18 cellular contexts compared by ENCODE assay signal in the genomic region with DNA sequence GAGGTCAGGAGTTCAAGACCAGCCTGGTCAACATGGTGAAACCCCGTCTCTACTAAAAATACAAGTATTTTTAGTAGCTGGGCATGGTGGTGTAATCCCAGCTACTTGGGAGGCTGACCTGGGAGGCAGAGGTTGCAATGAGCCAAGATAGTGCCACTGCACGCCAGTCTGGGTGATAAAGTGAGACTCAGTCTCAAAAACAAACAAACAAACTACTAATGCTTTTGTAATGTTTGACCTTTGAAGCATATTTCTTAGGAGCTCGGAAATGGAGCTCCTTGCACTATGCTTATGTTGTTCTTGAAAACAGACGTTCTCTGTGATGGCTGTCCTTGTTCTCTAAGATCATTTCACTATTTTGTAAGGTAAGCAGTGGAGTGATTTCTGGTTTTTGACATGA. TPM values are rescaled to one million over a fixed set of nuclear protein-coding genes. Genes with fewer than 3 reads are reported as not detected.
DNase-seq lines count a peak whose midpoint lies in the region; ATAC-seq and TF ChIP-seq lines count a peak whose summit lies in the region.
"Had no signal": no experiment of that assay in that cellular context is flagged by ENCODE, and none has a peak within 500 bp of the region (broad histone marks: within the 10 kb centered on the region; RNA-seq: fewer than 3 reads in every experiment).

No MANE protein-coding gene starts in this region.

- in situ Hi-C loops in brain microvascular endothelial cell (cut with HindIII; ENCODE audit: low pct_ligation_motif_present, low sequenced_read_pairs), result no loop called here

- no peak overlapping the region for H3K4me3 Mint-ChIP-seq in osteocyte (ENCODE audit: unreplicated experiment)

- H3K27me3 Mint-ChIP-seq in osteocyte (ENCODE audit: unreplicated experiment), result no peaks in the 10 kb centered on the region

- peaks cover 4% of the 10 kb centered on the region for H3K9me3 Mint-ChIP-seq in osteocyte (ENCODE audit: unreplicated experiment)

- no peak for ATAC-seq in GM18519 (IDR thresholded peaks at IDR 0.05; ENCODE audit: low FRiP score, unreplicated experiment)
- no peak for ATAC-seq in activated CD4-positive, CD25-positive, alpha-beta regulatory T cell treated with anti-CD3 and anti-CD28 coated beads, Interleukin-2, amount 50 U/mL, for 24 hours
- ATAC-seq: HCT116, HepG2 had no signal

- no peak overlapping the region for H3K4me3 ChIP-seq in brain microvascular endothelial cell (ENCODE audit: low read depth, low read length)
- H3K4me3 ChIP-seq: SJCRH30 had no signal

- TF ChIP-seq CTCF in brain microvascular endothelial cell (IDR thresholded peaks at IDR 0.05; ENCODE audit: low read depth, low read length, missing control alignments), result no peak
- TF ChIP-seq CTCF in osteocyte (IDR thresholded peaks at IDR 0.05), result no peak

- H3K4me1 Mint-ChIP-seq in osteocyte (ENCODE audit: unreplicated experiment), result peaks cover 47% of the 10 kb centered on the region

- peak overlapping the region; percentile 66 for H3K27ac ChIP-seq in brain microvascular endothelial cell
- H3K27ac ChIP-seq: KMS-11, RWPE1, SJCRH30 had no signal

- H3K36me3 ChIP-seq in brain microvascular endothelial cell (replicated peaks), result no peaks in the 10 kb centered on the region

- DNase-seq in EH (ENCODE audit: low read depth), result peak; percentile 70
- DNase-seq in M059J (ENCODE audit: low read depth), result peak; percentile 52
- peak; percentile 33 for DNase-seq in brain microvascular endothelial cell
- no peak for DNase-seq in osteocyte (ENCODE audit: extremely low spot score, unreplicated experiment)
- no peak for DNase-seq in NCI-H128 (lab: John Stamatoyannopoulos, UW; ENCODE audit: unreplicated experiment)
- DNase-seq: ACHN, COR-L47, MM.1S, NCI-H1105 treated with DMSO at 0.1 percent for 48 hours, NCI-H187 treated with DMSO at 0.1 percent for 48 hours, NCI-H446, SJCRH30 had no signal

- H3K36me3 Mint-ChIP-seq in osteocyte (ENCODE audit: unreplicated experiment), result peaks cover 7% of the 10 kb centered on the region

- H3K27ac Mint-ChIP-seq in osteocyte (ENCODE audit: unreplicated experiment), result peak overlapping the region; percentile 40

- H3K27me3 ChIP-seq in brain microvascular endothelial cell (replicated peaks), result no peaks in the 10 kb centered on the region
- H3K27me3 ChIP-seq: SJCRH30 had no signal

RNA-seq across cellular contexts. Expression of gene F2RL2, which starts 6.0 kb away (rescaled TPM):
- total RNA-seq in M059J (2014; rRNA removed; shearing (Covaris generic)), result 4.9 and 5.2 TPM in 2 replicates
- total RNA-seq in osteocyte, result 13.0 and 14.1 TPM in 2 replicates
- total RNA-seq: HepG2 had no signal

Comparison
In these comparisons a context has a peak if more than half of its experiments do, and no peak if none do; other contexts are left out.
1. DNase-seq: peak in EH (single experiment), M059J (single experiment) and brain microvascular endothelial cell (single experiment); none in osteocyte (single experiment) and NCI-H128 (single experiment).